In the genomic region with DNA sequence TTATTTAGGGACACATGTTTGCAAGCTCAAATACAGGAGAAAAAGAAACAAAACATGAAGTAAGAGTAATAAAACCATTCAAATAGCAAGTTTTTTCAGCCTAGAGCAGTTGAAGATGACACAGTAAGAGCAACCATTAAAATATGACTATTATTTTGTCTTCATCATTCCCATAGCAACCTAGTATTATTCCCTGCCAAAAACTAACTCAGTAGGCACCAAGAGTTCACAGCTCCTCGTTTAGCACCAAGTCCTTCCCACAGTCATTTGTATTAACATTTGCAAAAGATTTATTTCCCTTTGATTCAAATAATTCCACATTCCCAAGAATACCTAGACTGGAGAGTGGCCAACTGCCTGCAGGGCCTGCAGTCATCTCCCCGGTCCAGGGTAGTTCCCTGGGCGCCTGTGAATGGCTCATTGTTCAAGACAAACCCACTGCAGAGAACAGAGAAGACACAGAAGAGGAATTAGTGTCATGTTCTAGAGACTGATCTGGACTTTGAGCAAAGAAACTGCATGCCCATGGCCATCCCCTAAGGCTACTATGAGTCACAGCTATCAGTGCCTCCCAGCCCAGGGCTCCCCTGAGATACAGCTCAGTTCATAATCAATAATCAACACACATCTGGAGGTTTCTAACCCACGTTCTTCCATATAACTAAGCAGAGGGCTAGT, we compare ENCODE assay signal across 14 cellular contexts.
DNase-seq lines count a peak whose midpoint lies in the region; ATAC-seq, FAIRE-seq and TF ChIP-seq lines count a peak whose summit lies in the region.
"Had no signal": no experiment of that assay in that cellular context is flagged by ENCODE, and none has a peak within 500 bp of the region (broad histone marks: within the 10 kb centered on the region; RNA-seq: fewer than 3 reads in every experiment).

No MANE protein-coding gene starts in this region.

- no peak overlapping the region for H3K4me3 ChIP-seq in bronchial epithelial cell (ENCODE audit: low read depth, low read length)

- intact Hi-C loops in sciatic nerve (cut with DNase I), result no loop called here

- TF ChIP-seq CTCF in bronchial epithelial cell (IDR thresholded peaks at IDR 0.05; ENCODE audit: insufficient read depth, low read length, severe bottlenecking), result no peak

- DNase-seq in HT-29 (ENCODE audit: low spot score), result peak; percentile 14
- peak; percentile 9 for DNase-seq in bronchial epithelial cell (ENCODE audit: low read depth)
- DNase-seq in sciatic nerve (ENCODE audit: low spot score), result no peak
- DNase-seq in dermis blood vessel endothelial cell, result no peak
- DNase-seq in mesenteric fat pad (ENCODE audit: low spot score), result no peak
- DNase-seq in DMS 273 (lab: John Stamatoyannopoulos, UW; ENCODE audit: unreplicated experiment), result no peak
- no peak for DNase-seq in activated CD4-positive, alpha-beta T cell treated with anti-CD3 and anti-CD28 coated beads for 4 hours
- DNase-seq: CD4-positive, alpha-beta memory T cell; NCI-H510A; right cardiac atrium; substantia nigra had no signal

- ATAC-seq in GM18909 (IDR thresholded peaks at IDR 0.05; ENCODE audit: poor library complexity, unreplicated experiment) (peak; percentile 66), sciatic nerve (peak; percentile 16)
- ATAC-seq: activated naive CD4-positive, alpha-beta T cell treated with anti-CD3 and anti-CD28 coated beads, Interleukin-2, amount 50 U/mL, for 72 hours; right cardiac atrium had no signal

- no peaks in the 10 kb centered on the region for H3K36me3 ChIP-seq in bronchial epithelial cell (ENCODE audit: control insufficient read depth, insufficient read depth, low read length)

- no peak for FAIRE-seq in bronchial epithelial cell (lab: Jason Lieb, UNC)
- FAIRE-seq: TTC549 had no signal

- no peaks in the 10 kb centered on the region for H3K27me3 ChIP-seq in bronchial epithelial cell (ENCODE audit: control insufficient read depth, insufficient read depth, low read length)

Comparison
In these comparisons a context has a peak if more than half of its experiments do, and no peak if none do; other contexts are left out.
1. DNase-seq: peak in HT-29 (single experiment) and bronchial epithelial cell (single experiment); none in sciatic nerve (single experiment), dermis blood vessel endothelial cell (single experiment), mesenteric fat pad (single experiment), DMS 273 (single experiment) and activated CD4-positive, alpha-beta T cell treated with anti-CD3 and anti-CD28 coated beads for 4 hours (0 of 2).